ENCODE assay signal across 15 cellular contexts in the genomic region with DNA sequence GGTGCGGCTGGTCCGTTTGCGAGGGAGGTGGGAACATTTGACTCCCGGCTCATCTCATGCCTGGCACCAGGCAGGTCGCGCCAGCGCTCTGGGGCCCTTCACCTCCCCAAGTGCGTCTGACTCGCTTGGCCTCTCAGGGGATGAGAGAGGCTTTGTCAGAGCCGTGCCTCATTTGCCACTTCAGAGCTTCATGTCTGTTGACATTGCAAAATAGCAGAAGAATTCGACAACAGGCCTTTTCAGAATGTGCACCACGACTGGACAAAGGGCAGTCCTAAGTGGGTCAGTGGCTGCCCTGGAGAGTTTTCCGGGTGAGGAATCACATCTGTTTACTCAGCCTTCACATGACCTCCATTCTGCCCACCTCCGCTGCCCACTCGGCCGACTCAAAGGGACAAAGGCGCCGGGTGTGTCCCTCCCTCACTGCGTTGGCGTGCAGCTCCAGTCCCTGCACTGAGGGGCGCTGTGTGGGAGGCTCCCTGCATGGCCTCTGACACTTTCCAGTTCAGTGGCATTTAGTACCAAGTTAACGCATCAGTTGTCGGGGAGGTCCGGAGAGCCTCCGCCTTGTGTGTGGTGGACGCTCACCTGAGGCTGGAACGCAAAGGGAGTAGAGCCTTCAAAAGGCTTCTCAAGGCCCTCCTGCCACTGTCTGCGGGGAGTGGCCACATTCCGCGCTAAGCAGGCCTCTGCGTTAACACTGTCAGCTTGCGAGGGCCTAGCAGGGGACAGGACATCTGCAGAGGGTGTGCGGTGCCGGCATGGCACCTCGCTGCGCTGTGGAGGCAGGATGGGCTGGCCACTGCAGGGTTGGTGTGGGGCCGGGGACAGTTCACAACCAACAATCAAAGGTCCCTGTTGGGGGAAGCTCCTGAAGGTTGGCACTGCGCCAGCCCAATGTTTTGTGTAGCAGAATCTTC.
A peak's percentile ranks its signal among the peaks of the same experiment; 100 is the strongest.
DNase-seq lines count a peak whose midpoint lies in the region; TF ChIP-seq lines count a peak whose summit lies in the region.
"Had no signal": no experiment of that assay in that cellular context is flagged by ENCODE, and none has a peak within 500 bp of the region (broad histone marks: within the 10 kb centered on the region; RNA-seq: fewer than 3 reads in every experiment).

No MANE protein-coding gene starts in this region.

- no peaks in the 10 kb centered on the region for H3F3A ChIP-seq in GM23248 (ENCODE audit: insufficient read depth)

- H3K27ac Mint-ChIP-seq in neural crest cell (ENCODE audit: unreplicated experiment) = peak overlapping the region; percentile 85
- no peak overlapping the region for H3K27ac Mint-ChIP-seq in activated T-helper 2 cell treated with anti-CD3 and anti-CD28 coated beads, Interferon-gamma antibody, Interleukin-2, Interleukin-4, amounts not matched to agents 10 μg/mL and 5 μg/mL and 100 μg/mL, durations not matched to agents 14 hours and 24 hours and 36 hours
- H3K27ac Mint-ChIP-seq: activated naive CD4-positive, alpha-beta T cell treated with anti-CD3 and anti-CD28 coated beads, Interleukin-2, amount 10 ng/mL, durations not matched to agents 7 days and 5 days; progenitor cell of endocrine pancreas had no signal

- no peaks in the 10 kb centered on the region for H3K79me2 ChIP-seq in GM23248 (ENCODE audit: insufficient read depth)

- H3K4me2 ChIP-seq in GM23248 (ENCODE audit: unreplicated experiment) = no peak overlapping the region

- H3K36me3 ChIP-seq in GM23248 (ENCODE audit: low read depth) (no peaks in the 10 kb centered on the region), right atrium auricular region (no peaks in the 10 kb centered on the region)

- intact Hi-C loops in activated T-helper 2 cell treated with anti-CD3 and anti-CD28 coated beads, Interferon-gamma antibody, Interleukin-2, Interleukin-4, amounts not matched to agents 10 μg/mL and 5 μg/mL and 100 μg/mL, durations not matched to agents 14 hours and 24 hours and 36 hours (cut with micrococcal nuclease) = no loop called here

- in situ Hi-C loops in GM23248 (cut with MboI) = no loop called here

- H3K4me3 Mint-ChIP-seq in neural crest cell = peak overlapping the region; percentile 39
- H3K4me3 Mint-ChIP-seq in activated T-helper 2 cell treated with anti-CD3 and anti-CD28 coated beads, Interferon-gamma antibody, Interleukin-2, Interleukin-4, amounts not matched to agents 10 μg/mL and 5 μg/mL and 100 μg/mL, durations not matched to agents 14 hours and 24 hours and 36 hours (ENCODE audit: low read depth) = no peak overlapping the region
- H3K4me3 Mint-ChIP-seq: activated naive CD4-positive, alpha-beta T cell treated with anti-CD3 and anti-CD28 coated beads, Interleukin-2, amount 10 ng/mL, durations not matched to agents 7 days and 5 days had no signal

- H3K4me3 ChIP-seq in GM23248 (no peak overlapping the region), right atrium auricular region (no peak overlapping the region)
- H3K4me3 ChIP-seq: mucosa of descending colon, testis had no signal

- H2AFZ ChIP-seq in GM23248 = no peak overlapping the region

- peaks cover 15% of the 10 kb centered on the region for H3K4me1 Mint-ChIP-seq in neural crest cell
- H3K4me1 Mint-ChIP-seq in activated T-helper 2 cell treated with anti-CD3 and anti-CD28 coated beads, Interferon-gamma antibody, Interleukin-2, Interleukin-4, amounts not matched to agents 10 μg/mL and 5 μg/mL and 100 μg/mL, durations not matched to agents 14 hours and 24 hours and 36 hours (ENCODE audit: low read depth) = no peaks in the 10 kb centered on the region
- H3K4me1 Mint-ChIP-seq: activated naive CD4-positive, alpha-beta T cell treated with anti-CD3 and anti-CD28 coated beads, Interleukin-2, amount 10 ng/mL, durations not matched to agents 7 days and 5 days had no signal

- H3K27me3 ChIP-seq in GM23248 (replicated peaks; ENCODE audit: insufficient read depth) (no peaks in the 10 kb centered on the region), right atrium auricular region (no peaks in the 10 kb centered on the region)
- H3K27me3 ChIP-seq: testis had no signal

- H3K27ac ChIP-seq in GM23248 (no peak overlapping the region), right atrium auricular region (no peak overlapping the region)
- H3K27ac ChIP-seq: testis had no signal

- no peak overlapping the region for H3K9ac ChIP-seq in GM23248

- 92 to 93% methylated on average over 38 of the region's 38 CpGs for WGBS in GM23248 (ENCODE audit: low coverage in 1 of 2, low lambda C conversion rate in 2 of 2, missing lambda C conversion rate in 2 of 2), 2 experiments

- H3K4me1 ChIP-seq in GM23248 (ENCODE audit: insufficient read depth) (no peaks in the 10 kb centered on the region), right atrium auricular region (no peaks in the 10 kb centered on the region)
- H3K4me1 ChIP-seq: testis had no signal

- TF ChIP-seq CTCF in neural crest cell (conservative IDR thresholded peaks at IDR 0.05) = peak; percentile 47
- TF ChIP-seq CTCF in right atrium auricular region (IDR thresholded peaks at IDR 0.05) = no peak

- no peaks in the 10 kb centered on the region for H3K36me3 Mint-ChIP-seq in neural crest cell (ENCODE audit: low read depth)
- H3K36me3 Mint-ChIP-seq in activated T-helper 2 cell treated with anti-CD3 and anti-CD28 coated beads, Interferon-gamma antibody, Interleukin-2, Interleukin-4, amounts not matched to agents 10 μg/mL and 5 μg/mL and 100 μg/mL, durations not matched to agents 14 hours and 24 hours and 36 hours (ENCODE audit: low read depth) = no peaks in the 10 kb centered on the region
- H3K36me3 Mint-ChIP-seq: activated naive CD4-positive, alpha-beta T cell treated with anti-CD3 and anti-CD28 coated beads, Interleukin-2, amount 10 ng/mL, durations not matched to agents 7 days and 5 days had no signal

- peaks cover 73% of the 10 kb centered on the region for H3K27me3 Mint-ChIP-seq in neural crest cell (ENCODE audit: low read depth)
- H3K27me3 Mint-ChIP-seq in activated T-helper 2 cell treated with anti-CD3 and anti-CD28 coated beads, Interferon-gamma antibody, Interleukin-2, Interleukin-4, amounts not matched to agents 10 μg/mL and 5 μg/mL and 100 μg/mL, durations not matched to agents 14 hours and 24 hours and 36 hours (ENCODE audit: low read depth) = no peaks in the 10 kb centered on the region
- H3K27me3 Mint-ChIP-seq: activated naive CD4-positive, alpha-beta T cell treated with anti-CD3 and anti-CD28 coated beads, Interleukin-2, amount 10 ng/mL, durations not matched to agents 7 days and 5 days; progenitor cell of endocrine pancreas had no signal

- DNase-seq in GM23248 (peak; percentile 8), NCI-H748 (lab: John Stamatoyannopoulos, UW; ENCODE audit: unreplicated experiment) (peak; percentile 79), glomerular visceral epithelial cell (ENCODE audit: extremely low spot score) (peak; percentile 16), neural crest cell (ENCODE audit: low read depth, low spot score) (peak; percentile 66), NCI-H1105 (lab: John Stamatoyannopoulos, UW) (no peak), right atrium auricular region (ENCODE audit: low spot score) (no peak), NOMO-1 (lab: John Stamatoyannopoulos, UW; ENCODE audit: unreplicated experiment in 2 of 2) (no peak)
- DNase-seq in activated T-helper 2 cell treated with anti-CD3 and anti-CD28 coated beads, Interferon-gamma antibody, Interleukin-2, Interleukin-4, amounts not matched to agents 10 μg/mL and 5 μg/mL and 100 μg/mL, durations not matched to agents 14 hours and 24 hours and 36 hours (ENCODE audit: low spot score) = no peak
- DNase-seq: activated naive CD4-positive, alpha-beta T cell treated with anti-CD3 and anti-CD28 coated beads, Interleukin-2, amount 10 ng/mL, durations not matched to agents 7 days and 5 days; AML-193; DND-41; mucosa of descending colon; NCI-H2081 treated with DMSO at 0.1 percent for 48 hours; testis had no signal

- H3K9me3 Mint-ChIP-seq in neural crest cell = no peaks in the 10 kb centered on the region
- H3K9me3 Mint-ChIP-seq in activated T-helper 2 cell treated with anti-CD3 and anti-CD28 coated beads, Interferon-gamma antibody, Interleukin-2, Interleukin-4, amounts not matched to agents 10 μg/mL and 5 μg/mL and 100 μg/mL, durations not matched to agents 14 hours and 24 hours and 36 hours = no peaks in the 10 kb centered on the region
- H3K9me3 Mint-ChIP-seq: activated naive CD4-positive, alpha-beta T cell treated with anti-CD3 and anti-CD28 coated beads, Interleukin-2, amount 10 ng/mL, durations not matched to agents 7 days and 5 days had no signal

- no peaks in the 10 kb centered on the region for H3K9me2 ChIP-seq in GM23248 (ENCODE audit: insufficient read depth)

- H4K20me1 ChIP-seq in GM23248 (ENCODE audit: insufficient read depth) = no peaks in the 10 kb centered on the region

- no peaks in the 10 kb centered on the region for H3K9me3 ChIP-seq in GM23248 (ENCODE audit: low read depth)
- H3K9me3 ChIP-seq in right atrium auricular region = no peaks in the 10 kb centered on the region
- H3K9me3 ChIP-seq: mucosa of descending colon, testis had no signal

Comparison
In these comparisons a context has a peak if more than half of its experiments do, and no peak if none do; other contexts are left out.
1. DNase-seq: peak in GM23248 (single experiment), NCI-H748 (single experiment), glomerular visceral epithelial cell (single experiment) and neural crest cell (single experiment); none in NCI-H1105 (single experiment), right atrium auricular region (single experiment), NOMO-1 (0 of 2) and activated T-helper 2 cell treated with anti-CD3 and anti-CD28 coated beads, Interferon-gamma antibody, Interleukin-2, Interleukin-4, amounts not matched to agents 10 μg/mL and 5 μg/mL and 100 μg/mL, durations not matched to agents 14 hours and 24 hours and 36 hours (single experiment).